Comparison of ENCODE assay signal across 26 cellular contexts in the genomic region with DNA sequence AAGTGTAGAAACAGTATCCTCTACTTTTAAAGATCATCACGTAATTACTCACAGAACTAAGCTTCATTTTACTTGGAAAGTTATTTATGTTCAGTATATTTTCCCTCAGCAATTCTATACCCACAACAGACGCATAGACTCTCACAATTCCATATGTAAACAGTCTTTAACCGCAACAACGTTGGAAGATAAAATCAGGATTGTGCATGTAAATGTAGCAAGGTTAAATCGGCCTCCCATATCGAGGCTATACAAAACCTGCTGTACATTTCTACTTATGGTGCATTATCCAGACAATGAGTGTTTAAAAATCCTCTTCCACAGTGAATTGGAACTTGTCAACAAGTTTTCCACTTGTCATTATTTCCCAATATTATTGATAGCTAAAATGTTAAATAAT.
"Had no signal": no experiment of that assay in that cellular context is flagged by ENCODE, and none has a peak within 500 bp of the region (broad histone marks: within the 10 kb centered on the region; RNA-seq: fewer than 3 reads in every experiment).

No MANE protein-coding gene starts in this region.

- H3K27me3 ChIP-seq: neural progenitor cell, ovary, right lobe of liver, sigmoid colon, suprapubic skin, testis, tibial artery, transverse colon, upper lobe of right lung, uterus had no signal

- H3K79me2 ChIP-seq: parathyroid adenoma had no signal

- H3K36me3 ChIP-seq: neural progenitor cell, ovary, right lobe of liver, sigmoid colon, suprapubic skin, tibial artery, transverse colon, upper lobe of right lung, uterus had no signal

- ATAC-seq: natural killer cell; psoas muscle; right cardiac atrium; right lobe of liver; stimulated activated effector memory CD8-positive, alpha-beta T cell treated with anti-CD3 and anti-CD28 coated beads, Interleukin-12 subunit alpha, Interleukin-12 subunit beta, amount 100 ng/mL, for 72 hours; stimulated activated naive CD8-positive, alpha-beta T cell treated with anti-CD3 and anti-CD28 coated beads, Interleukin-15, amount 100 ng/mL, for 72 hours; stimulated activated naive CD8-positive, alpha-beta T cell treated with anti-CD3 and anti-CD28 coated beads, Interleukin-15, Interleukin-2, amounts not matched to agents 100 U/mL and 50 U/mL, for 24 hours; upper lobe of right lung had no signal

- H3K4me2 ChIP-seq: neural progenitor cell had no signal

- H3K4me1 ChIP-seq: neural progenitor cell, parathyroid adenoma, psoas muscle, right lobe of liver, sigmoid colon, suprapubic skin, testis, transverse colon, upper lobe of right lung, uterus had no signal

- FAIRE-seq: small intestine had no signal

- H3K9me3 ChIP-seq: ovary, psoas muscle, right lobe of liver, sigmoid colon, suprapubic skin, testis, tibial artery, transverse colon, upper lobe of right lung, uterus had no signal

- DNase-seq: natural killer cell; occipital lobe; ovary; posterior cingulate gyrus; psoas muscle; right cardiac atrium; right lobe of liver; sigmoid colon; small intestine; stimulated activated CD4-positive, alpha-beta T cell treated with anti-CD3 and anti-CD28 coated beads, Interleukin-15, amount 100 ng/mL, for 24 hours; stimulated activated CD4-positive, alpha-beta T cell treated with anti-CD3 and anti-CD28 coated beads, Interleukin-2, amount 100 ng/mL, for 24 hours; stimulated activated CD4-positive, alpha-beta T cell treated with anti-CD3 and anti-CD28 coated beads, Interleukin-2, amount 100 ng/mL, for 48 hours; stimulated activated CD4-positive, alpha-beta T cell treated with anti-CD3 and anti-CD28 coated beads, Interleukin-4, amount 100 ng/mL, for 24 hours; stimulated activated naive CD4-positive, alpha-beta T cell; stimulated activated naive CD8-positive, alpha-beta T cell treated with anti-CD3 and anti-CD28 coated beads, Interleukin-15, amount 100 ng/mL, for 72 hours; stimulated activated naive CD8-positive, alpha-beta T cell treated with anti-CD3 and anti-CD28 coated beads, Interleukin-15, Interleukin-2, amounts not matched to agents 100 U/mL and 50 U/mL, for 24 hours; substantia nigra; testis; tibial artery; transverse colon; upper lobe of right lung; uterus had no signal

- H3K4me3 ChIP-seq: neural progenitor cell, ovary, psoas muscle, right lobe of liver, sigmoid colon, suprapubic skin, testis, tibial artery, transverse colon, upper lobe of right lung, uterus had no signal

- H2AFZ ChIP-seq: neural progenitor cell, parathyroid adenoma had no signal

- H3K9ac ChIP-seq: neural progenitor cell, parathyroid adenoma had no signal

- H3K27ac ChIP-seq: neural progenitor cell, ovary, parathyroid adenoma, psoas muscle, right lobe of liver, sigmoid colon, suprapubic skin, testis, tibial artery, transverse colon, upper lobe of right lung, uterus had no signal
